18 cellular contexts compared by ENCODE assay signal in genomic region chr22:47781024-47781423, GRCh38.
"Had no signal": no experiment of that assay in that cellular context is flagged by ENCODE, and none has a peak within 500 bp of the region (broad histone marks: within the 10 kb centered on the region; RNA-seq: fewer than 3 reads in every experiment).

No MANE protein-coding gene starts in this region.

- H3K4me3 ChIP-seq: heart right ventricle, mucosa of descending colon, smooth muscle cell, testis, tibial nerve had no signal

- DNase-seq: dermis blood vessel endothelial cell; effector CD4-positive, alpha-beta T cell; endodermal cell; erythroblast; heart right ventricle; mucosa of descending colon; naive thymus-derived CD8-positive, alpha-beta T cell; right cardiac atrium; stimulated activated CD4-positive, alpha-beta T cell treated with anti-CD3 and anti-CD28 coated beads, Interleukin-4, amount 100 ng/mL, for 1 hour; stimulated activated CD8-positive, alpha-beta memory T cell treated with anti-CD3 and anti-CD28 coated beads, Interleukin-4, amount 100 ng/mL, for 48 hours; stimulated activated naive CD8-positive, alpha-beta T cell treated with anti-CD3 and anti-CD28 coated beads, Interleukin-15, Interleukin-2, amounts not matched to agents 100 U/mL and 50 U/mL, for 24 hours; testis had no signal

- H3K4me1 ChIP-seq: heart right ventricle, testis, tibial nerve had no signal

- H3K27me3 ChIP-seq: neutrophil, testis, tibial nerve had no signal

- H3K27ac ChIP-seq: heart right ventricle, neutrophil, testis, tibial nerve had no signal

- FAIRE-seq: colon, endothelial cell of umbilical vein, frontal cortex had no signal

- H3K36me3 ChIP-seq: heart right ventricle, neutrophil, tibial nerve had no signal

- H3K9me3 ChIP-seq: mucosa of descending colon, neutrophil, testis had no signal
